26 cellular contexts compared by ENCODE assay signal in genomic region chr13:45994752-45995151, GRCh38.
"Had no signal": no experiment of that assay in that cellular context is flagged by ENCODE, and none has a peak within 500 bp of the region (broad histone marks: within the 10 kb centered on the region; RNA-seq: fewer than 3 reads in every experiment).

No MANE protein-coding gene starts in this region.

- H3K27me3 Mint-ChIP-seq: effector memory CD8-positive, alpha-beta T cell; naive B cell; natural killer cell treated with Interleukin-12 subunit alpha and Interleukin-12 subunit beta and Interleukin-15 and Interleukin-18, amount 100 ng/mL, for 72 hours; stimulated activated naive B cell treated with anti-CD40 and anti-IgM and Interleukin-4, amounts not matched to agents 10 μg/mL and 1 μg/mL and 100 μg/mL, for 72 hours; stimulated activated naive CD8-positive, alpha-beta T cell treated with anti-CD3 and anti-CD28 coated beads, Interleukin-15, Interleukin-2, amounts not matched to agents 100 ng/mL and 50 ng/mL, for 24 hours had no signal

- H3K4me1 Mint-ChIP-seq: mesothelial cell of epicardium; stimulated activated naive B cell treated with anti-CD40 and anti-IgM and Interleukin-4, amounts not matched to agents 10 μg/mL and 1 μg/mL and 100 μg/mL, for 72 hours had no signal

- H3K27ac Mint-ChIP-seq: immature natural killer cell; mesothelial cell of epicardium; stimulated activated naive B cell treated with anti-CD40 and anti-IgM and Interleukin-4, amounts not matched to agents 10 μg/mL and 1 μg/mL and 100 μg/mL, for 72 hours; stimulated activated naive CD8-positive, alpha-beta T cell treated with anti-CD3 and anti-CD28 coated beads, Interleukin-15, Interleukin-2, amounts not matched to agents 100 ng/mL and 50 ng/mL, for 24 hours had no signal

- H3K9me3 Mint-ChIP-seq: effector memory CD8-positive, alpha-beta T cell; immature natural killer cell; mesothelial cell of epicardium; naive B cell; natural killer cell treated with Interleukin-12 subunit alpha and Interleukin-12 subunit beta and Interleukin-15 and Interleukin-18, amount 100 ng/mL, for 72 hours; stimulated activated naive B cell treated with anti-CD40 and anti-IgM and Interleukin-4, amounts not matched to agents 10 μg/mL and 1 μg/mL and 100 μg/mL, for 72 hours; stimulated activated naive CD8-positive, alpha-beta T cell treated with anti-CD3 and anti-CD28 coated beads, Interleukin-15, Interleukin-2, amounts not matched to agents 100 ng/mL and 50 ng/mL, for 24 hours had no signal

- H3K4me3 Mint-ChIP-seq: effector memory CD8-positive, alpha-beta T cell; immature natural killer cell; mesothelial cell of epicardium; natural killer cell treated with Interleukin-12 subunit alpha and Interleukin-12 subunit beta and Interleukin-15 and Interleukin-18, amount 100 ng/mL, for 72 hours; stimulated activated naive B cell treated with anti-CD40 and anti-IgM and Interleukin-4, amounts not matched to agents 10 μg/mL and 1 μg/mL and 100 μg/mL, for 72 hours; stimulated activated naive CD8-positive, alpha-beta T cell treated with anti-CD3 and anti-CD28 coated beads, Interleukin-15, Interleukin-2, amounts not matched to agents 100 ng/mL and 50 ng/mL, for 24 hours had no signal

- DNase-seq: cortex of kidney; effector memory CD8-positive, alpha-beta T cell; erythroblast; esophagus squamous epithelium; foreskin melanocyte; glutamatergic neuron; heart right ventricle; hippocampal formation; immature natural killer cell; islet precursor cell; kidney glomerular epithelial cell; mesenchymal stem cell; mucosa of descending colon; naive B cell; nucleus accumbens; ovary; posterior cingulate gyrus; psoas muscle; right cardiac atrium; spleen; stimulated activated CD4-positive, alpha-beta T cell treated with anti-CD3 and anti-CD28 coated beads, Interleukin-4, amount 100 ng/mL, for 4 hours; stimulated activated naive B cell treated with anti-CD40 and anti-IgM and Interleukin-4, amounts not matched to agents 10 μg/mL and 1 μg/mL and 100 μg/mL, for 72 hours; upper lobe of left lung had no signal
